ENCODE assay signal across 15 cellular contexts in genomic region chr1:100396651-100397050, GRCh38. TPM values are rescaled to one million over a fixed set of nuclear protein-coding genes. Genes with fewer than 3 reads are reported as not detected.
DNase-seq lines count a peak whose midpoint lies in the region; ATAC-seq, FAIRE-seq and TF ChIP-seq lines count a peak whose summit lies in the region.
"Had no signal": no experiment of that assay in that cellular context is flagged by ENCODE, and none has a peak within 500 bp of the region (broad histone marks: within the 10 kb centered on the region; RNA-seq: fewer than 3 reads in every experiment).

No MANE protein-coding gene starts in this region.

- no peak for DNase-seq in activated T-cell treated with anti-CD3 and anti-CD28 coated beads, Interleukin-2, amount 50 U/mL, for 72 hours
- no peak for DNase-seq in activated T-cell treated with anti-CD3 and anti-CD28 coated beads, Interleukin-2, amount 50 U/mL, for 48 hours
- DNase-seq in OCI-LY7 (ENCODE audit: low spot score), result no peak
- DNase-seq in K562 (ENCODE audit: extremely low read depth in 1 of 4, low spot score in 3 of 4), result no peak
- no peak for DNase-seq in NCI-H128 (lab: John Stamatoyannopoulos, UW; ENCODE audit: unreplicated experiment)
- no peak for DNase-seq in ascending aorta (ENCODE audit: low spot score in 2 of 2)
- DNase-seq: DMS 273 treated with DMSO at 0.1 percent for 48 hours, head of caudate nucleus, mucosa of descending colon, NCI-H187 treated with DMSO at 0.1 percent for 48 hours, NCI-H524 had no signal

- no peak for TF ChIP-seq POLR2A in K562 (conservative IDR thresholded peaks at IDR 0.05)
- no peak for TF ChIP-seq POLR2A in gastroesophageal sphincter (IDR thresholded peaks at IDR 0.05)

- H3K9ac ChIP-seq in K562 (ENCODE audit: insufficient read depth in 1 of 2, low read depth in 2 of 2, low read length in 2 of 2), result no peak overlapping the region

- peaks cover 3% of the 10 kb centered on the region in 2 donors for H3K36me3 Mint-ChIP-seq in activated T-cell treated with anti-CD3 and anti-CD28 coated beads, Interleukin-2, amount 50 U/mL, for 72 hours (ENCODE audit: insufficient read depth in 2 of 2)
- H3K36me3 Mint-ChIP-seq in stimulated activated naive CD8-positive, alpha-beta T cell treated with anti-CD3 and anti-CD28 coated beads, Interleukin-15, Interleukin-2, amounts not matched to agents 100 ng/mL and 50 ng/mL, for 24 hours (ENCODE audit: low read depth), result peaks cover 17% of the 10 kb centered on the region

- BruUV-seq in OCI-LY7 (replicated peaks; lab: Mats Ljungman, UMichigan), result no TSS peak
- BruUV-seq in K562 (replicated peaks; lab: Mats Ljungman, UMichigan), result TSS peak; percentile 4

- H2AFZ ChIP-seq in OCI-LY7 (ENCODE audit: low read length) (no peak overlapping the region), K562 (ENCODE audit: low read depth, low read length) (no peak overlapping the region)

- H3K27ac Mint-ChIP-seq in activated T-cell treated with anti-CD3 and anti-CD28 coated beads, Interleukin-2, amount 50 U/mL, for 72 hours, result peak overlapping the region; percentile 85
- peak overlapping the region; percentile 79 for H3K27ac Mint-ChIP-seq in stimulated activated naive CD8-positive, alpha-beta T cell treated with anti-CD3 and anti-CD28 coated beads, Interleukin-15, Interleukin-2, amounts not matched to agents 100 ng/mL and 50 ng/mL, for 24 hours

- H3K9me2 ChIP-seq in OCI-LY7 (ENCODE audit: insufficient read depth, low read length), result no peaks in the 10 kb centered on the region

- no peaks in the 10 kb centered on the region for H4K20me1 ChIP-seq in OCI-LY7 (ENCODE audit: insufficient read depth, low read length)
- H4K20me1 ChIP-seq in K562 (replicated peaks; ENCODE audit: control insufficient read depth, insufficient read depth, low read length), result 0 out of 2 replicates have a peak, but pooled peaks cover 5% of the 10 kb centered on the region

- H3K9me3 Mint-ChIP-seq in activated T-cell treated with anti-CD3 and anti-CD28 coated beads, Interleukin-2, amount 50 U/mL, for 72 hours, result no peaks in the 10 kb centered on the region
- no peaks in the 10 kb centered on the region for H3K9me3 Mint-ChIP-seq in stimulated activated naive CD8-positive, alpha-beta T cell treated with anti-CD3 and anti-CD28 coated beads, Interleukin-15, Interleukin-2, amounts not matched to agents 100 ng/mL and 50 ng/mL, for 24 hours

- H3K9me1 ChIP-seq in K562 (ENCODE audit: control insufficient read depth, insufficient read depth, low read length), result peaks cover 1% of the 10 kb centered on the region

- no peak overlapping the region for H3K4me3 ChIP-seq in OCI-LY7 (ENCODE audit: low read depth, low read length, poor library complexity, severe bottlenecking)
- no peak overlapping the region for H3K4me3 ChIP-seq in K562
- no peak overlapping the region for H3K4me3 ChIP-seq in gastroesophageal sphincter
- no peak overlapping the region for H3K4me3 ChIP-seq in ascending aorta
- H3K4me3 ChIP-seq: mucosa of descending colon had no signal

- TF ChIP-seq CTCF in OCI-LY7 (conservative IDR thresholded peaks at IDR 0.05; ENCODE audit: low read length) (peak; percentile 37), K562 (IDR thresholded peaks at IDR 0.05 in 2 of 3, conservative IDR thresholded peaks at IDR 0.05 in 1 of 3; ENCODE audit: insufficient read depth in 2 of 3, low read depth in 1 of 3, low read length in 3 of 3) (no peak), gastroesophageal sphincter (IDR thresholded peaks at IDR 0.05) (no peak), ascending aorta (IDR thresholded peaks at IDR 0.05) (no peak)

- H3K27ac ChIP-seq in OCI-LY7 (ENCODE audit: low read depth, low read length, poor library complexity, severe bottlenecking), result no peak overlapping the region
- H3K27ac ChIP-seq in K562 (ENCODE audit: extremely low read depth, low read depth, low read length), result peak overlapping the region; percentile 20; the same call in 1 of the 3 replicates
- no peak overlapping the region for H3K27ac ChIP-seq in gastroesophageal sphincter
- H3K27ac ChIP-seq in ascending aorta, result no peak overlapping the region

- in situ Hi-C loops in K562 (cut with MboI), result no loop called here

- H3K27me3 ChIP-seq in K562 (ENCODE audit: control insufficient read depth in 2 of 2, insufficient read depth in 2 of 2, low read length in 2 of 2) (no peaks in the 10 kb centered on the region), gastroesophageal sphincter (no peaks in the 10 kb centered on the region), ascending aorta (no peaks in the 10 kb centered on the region)

- no peaks in the 10 kb centered on the region for H3K27me3 Mint-ChIP-seq in activated T-cell treated with anti-CD3 and anti-CD28 coated beads, Interleukin-2, amount 50 U/mL, for 72 hours (ENCODE audit: low read depth)
- H3K27me3 Mint-ChIP-seq in stimulated activated naive CD8-positive, alpha-beta T cell treated with anti-CD3 and anti-CD28 coated beads, Interleukin-15, Interleukin-2, amounts not matched to agents 100 ng/mL and 50 ng/mL, for 24 hours, result no peaks in the 10 kb centered on the region

- WGBS in K562 (ENCODE audit: insufficient coverage, low coverage, missing lambda C conversion rate), result 65% methylated on average over 3 of the region's 3 CpGs
- 75 to 86% methylated on average over 3 of the region's 3 CpGs for WGBS in gastroesophageal sphincter (ENCODE audit: low coverage in 1 of 2), 2 donors

- H3K4me1 Mint-ChIP-seq in activated T-cell treated with anti-CD3 and anti-CD28 coated beads, Interleukin-2, amount 50 U/mL, for 72 hours (ENCODE audit: low read depth), result peaks cover 93% of the 10 kb centered on the region
- H3K4me1 Mint-ChIP-seq in stimulated activated naive CD8-positive, alpha-beta T cell treated with anti-CD3 and anti-CD28 coated beads, Interleukin-15, Interleukin-2, amounts not matched to agents 100 ng/mL and 50 ng/mL, for 24 hours (ENCODE audit: low read depth), result peaks cover 85% of the 10 kb centered on the region

- H3K9me3 ChIP-seq in OCI-LY7 (ENCODE audit: low read length) (peaks cover 8% of the 10 kb centered on the region; the same call in 1 of the 2 replicates), K562 (replicated peaks; ENCODE audit: control insufficient read depth, insufficient read depth, low read depth, low read length) (no peaks in the 10 kb centered on the region), gastroesophageal sphincter (no peaks in the 10 kb centered on the region), ascending aorta (no peaks in the 10 kb centered on the region)
- H3K9me3 ChIP-seq: mucosa of descending colon had no signal

- H3K4me1 ChIP-seq in OCI-LY7 (ENCODE audit: insufficient read depth, low read length, poor library complexity, severe bottlenecking) (peaks cover 12% of the 10 kb centered on the region), K562 (replicated peaks in 1 of 2; ENCODE audit: control insufficient read depth in 2 of 2, insufficient read depth in 2 of 2, low read length in 2 of 2) (peaks cover 15 to 26% of the 10 kb centered on the region in 2 experiments), gastroesophageal sphincter (no peaks in the 10 kb centered on the region), ascending aorta (no peaks in the 10 kb centered on the region)

- H3K79me2 ChIP-seq in OCI-LY7 (ENCODE audit: insufficient read depth, low read depth, low read length) (no peaks in the 10 kb centered on the region), K562 (ENCODE audit: control insufficient read depth, insufficient read depth, low read length) (peaks cover 82% of the 10 kb centered on the region)

- CTCF ChIA-PET in OCI-LY7 (lab: Charles Lee; ENCODE audit: unreplicated experiment) (interaction anchor here (0.5 kb wide), 1 partner anchor 716 kb away, joined by 3 read pairs; no protein-coding TSS in a partner anchor), K562 (lab: Yijun Ruan, JAX; ENCODE audit: low intra/inter-chr PET ratio) (no interaction called here)

- no peak for TF ChIP-seq EP300 in K562 (IDR thresholded peaks at IDR 0.05; ENCODE audit: low read length)
- no peak for TF ChIP-seq EP300 in gastroesophageal sphincter (IDR thresholded peaks at IDR 0.05)

- no peak for FAIRE-seq in K562 (lab: Jason Lieb, UNC)
- FAIRE-seq: H54, RCC 7860 had no signal

- intact Hi-C loops in OCI-LY7 (cut with micrococcal nuclease; ENCODE audit: unreplicated experiment), result no loop called here
- intact Hi-C loops in K562 (cut with micrococcal nuclease), result no loop called here
- intact Hi-C loops in ascending aorta (cut with DNase I), result no loop called here

- H3K36me3 ChIP-seq in OCI-LY7 (ENCODE audit: insufficient read depth, low read length), result no peaks in the 10 kb centered on the region
- peaks cover 63% of the 10 kb centered on the region for H3K36me3 ChIP-seq in K562 (ENCODE audit: control insufficient read depth, insufficient read depth, low read length)
- H3K36me3 ChIP-seq in gastroesophageal sphincter, result peaks cover 0 to 14% of the 10 kb centered on the region in 2 donors
- no peaks in the 10 kb centered on the region for H3K36me3 ChIP-seq in ascending aorta

- POLR2A ChIA-PET in OCI-LY7 (lab: Charles Lee) (interaction anchor here (0.6 to 1.3 kb wide), 6 partner anchors 8 to 124 kb away, joined by 3 to 8 read pairs (median 5); no protein-coding TSS in a partner anchor), K562 (lab: Yijun Ruan, JAX) (interaction anchor here (0.6 to 1.6 kb wide), 9 partner anchors 8 to 71 kb away, joined by 3 to 9 read pairs (median 3); no protein-coding TSS in a partner anchor)

- peak overlapping the region; percentile 16 to 39 for H3K4me3 Mint-ChIP-seq in activated T-cell treated with anti-CD3 and anti-CD28 coated beads, Interleukin-2, amount 50 U/mL, for 72 hours
- H3K4me3 Mint-ChIP-seq in stimulated activated naive CD8-positive, alpha-beta T cell treated with anti-CD3 and anti-CD28 coated beads, Interleukin-15, Interleukin-2, amounts not matched to agents 100 ng/mL and 50 ng/mL, for 24 hours, result peak overlapping the region; percentile 45

- H3K4me2 ChIP-seq in OCI-LY7 (ENCODE audit: low read length) (no peak overlapping the region), K562 (ENCODE audit: insufficient read depth, low read length) (no peak overlapping the region)

- ATAC-seq in activated T-cell treated with anti-CD3 and anti-CD28 coated beads, Interleukin-2, amount 50 U/mL, for 72 hours (replicated peaks in 1 of 2), result peak; percentile 43 to 48
- ATAC-seq in K562, result no peak
- no peak for ATAC-seq in gastroesophageal sphincter
- ATAC-seq: mucosa of descending colon had no signal

- TF ChIP-seq RAD21 in K562 (CRISPR knock-in tag; conservative IDR thresholded peaks at IDR 0.05 in 1 of 2, IDR thresholded peaks at IDR 0.05 in 1 of 2), result no peak

RNA-seq across cellular contexts. Expression of gene CDC14A, which starts 44.3 kb away (rescaled TPM):
- total RNA-seq in activated T-cell treated with anti-CD3 and anti-CD28 coated beads, Interleukin-2, amount 50 U/mL, for 72 hours, result 10 to 100 TPM; 17.8 to 24.1 TPM
- total RNA-seq in OCI-LY7 (2014; rRNA removed; shearing (Covaris generic)), result 4.9 and 9.9 TPM in 2 replicates
- total RNA-seq in OCI-LY7 (2022) (7.2 and 8.2 TPM in 2 replicates), K562 (2014; rRNA removed) (20.7 and 23.6 TPM in 2 replicates), K562 (2014; rRNA removed; fragmentation: Illumina TruSeq; extraction: Trizol) (50.9 and 56.3 TPM in 2 replicates), K562 (2015; rRNA removed; fragmentation: Illumina TruSeq; extraction: Trizol) (38.7 and 42.7 TPM in 2 replicates), K562 (2021) (28.4 and 30.9 TPM in 2 replicates), gastroesophageal sphincter (10 to 100 TPM in 2 of 4 donors, 1 to 10 TPM in 2; 8.6 to 20.1 (median 11.0) TPM), ascending aorta (2.0 TPM)
- 151 and 280 TPM in 2 replicates for total RNA-seq in K562 (2011; cell fraction: chromatin; rRNA removed; ENCODE audit: low replicate concordance)
- 66.0 and 81.3 TPM in 2 replicates for total RNA-seq in K562 (2011; cell fraction: nucleolus; rRNA removed)
- total RNA-seq in K562 (2011; cell fraction: nucleoplasm; rRNA removed), result 113 TPM in 2 replicates
- polyA plus RNA-seq in K562 (2011; rRNA removed) (32.6 and 45.2 TPM in 2 replicates), K562 (2014; fragmentation: Illumina TruSeq; extraction: Trizol) (58.3 and 74.3 TPM in 2 replicates), K562 (2014; fragmentation: Nextera tagmentation; extraction: Ambion mirVana) (10 to 100 TPM; 17.0 to 33.4 TPM), K562 (2014; rRNA removed) (24.5 and 25.7 TPM in 2 replicates)
- 16.2 and 20.7 TPM in 2 replicates for polyA plus RNA-seq in K562 (2011; cell fraction: cytosol; rRNA removed)
- polyA plus RNA-seq in K562 (2011; cell fraction: nucleus; rRNA removed), result 39.5 and 41.7 TPM in 2 replicates
- polyA plus RNA-seq in K562 (2012), result 15.2 and 28.1 TPM in 2 replicates
- 87.6 and 93.7 TPM in 2 replicates for polyA minus RNA-seq in K562 (2011; rRNA and poly(A)+ RNA removed)
- 21.4 and 28.6 TPM in 2 replicates for polyA minus RNA-seq in K562 (2011; cell fraction: cytosol; rRNA and poly(A)+ RNA removed)
- polyA minus RNA-seq in K562 (2011; cell fraction: nucleus; rRNA and poly(A)+ RNA removed), result 96.7 and 136 TPM in 2 replicates

Comparison
In these comparisons a context has a peak if more than half of its experiments do, and no peak if none do; other contexts are left out.
1. ATAC-seq: peak in activated T-cell treated with anti-CD3 and anti-CD28 coated beads, Interleukin-2, amount 50 U/mL, for 72 hours (2 of 2); none in K562 (single experiment) and gastroesophageal sphincter (single experiment).